In genomic region chr6:148313483-148313882, GRCh38 we compare ENCODE assay signal across 14 cellular contexts. TPM values are rescaled to one million over a fixed set of nuclear protein-coding genes. Genes with fewer than 3 reads are reported as not detected.
"Had no signal": no experiment of that assay in that cellular context is flagged by ENCODE, and none has a peak within 500 bp of the region (broad histone marks: within the 10 kb centered on the region; RNA-seq: fewer than 3 reads in every experiment).

No MANE protein-coding gene starts in this region.

- H3K36me3 ChIP-seq: brain microvascular endothelial cell, esophagus muscularis mucosa, pancreas, uterus had no signal

- H3K4me1 ChIP-seq: uterus had no signal

- H3K4me3 ChIP-seq: esophagus muscularis mucosa, pancreas, uterus had no signal

- H3K9me3 ChIP-seq: esophagus muscularis mucosa, pancreas, uterus had no signal

- ATAC-seq: activated CD8-positive, alpha-beta T cell treated with anti-CD3 and anti-CD28 coated beads for 36 hours; activated T-cell treated with anti-CD3 and anti-CD28 coated beads, Interleukin-2, amount 50 U/mL, for 72 hours; left colon; pancreas; stimulated activated naive CD8-positive, alpha-beta T cell treated with anti-CD3 and anti-CD28 coated beads, Interleukin-15, amount 100 ng/mL, for 72 hours had no signal

- H3K27me3 ChIP-seq: brain microvascular endothelial cell, esophagus muscularis mucosa, pancreas, uterus had no signal

- DNase-seq: activated CD4-positive, alpha-beta T cell treated with anti-CD3 and anti-CD28 coated beads for 4 hours; activated CD8-positive, alpha-beta memory T cell treated with anti-CD3 and anti-CD28 coated beads, Interleukin-2, amount 50 U/mL, for 4 hours; activated CD8-positive, alpha-beta T cell treated with anti-CD3 and anti-CD28 coated beads for 36 hours; activated gamma-delta T cell treated with Interleukin-2 at 50 U/mL for 16 hours; activated naive CD8-positive, alpha-beta T cell treated with anti-CD3 and anti-CD28 coated beads for 36 hours; activated T-cell treated with anti-CD3 and anti-CD28 coated beads, Interleukin-2, amount 50 U/mL, for 72 hours; brain microvascular endothelial cell; immature natural killer cell; left colon; pancreas; stimulated activated CD4-positive, alpha-beta T cell treated with anti-CD3 and anti-CD28 coated beads, Interleukin-4, amount 100 ng/mL, for 1 hour; stimulated activated naive CD8-positive, alpha-beta T cell treated with anti-CD3 and anti-CD28 coated beads, Interleukin-15, amount 100 ng/mL, for 72 hours; uterus had no signal

- H3K27ac ChIP-seq: brain microvascular endothelial cell, esophagus muscularis mucosa, pancreas, uterus had no signal

RNA-seq across cellular contexts. Expression of gene SASH1, which starts 29.2 kb away (rescaled TPM):
- polyA plus RNA-seq: immature natural killer cell had no signal
